Comparison of ENCODE assay signal across 1 cellular context in the genomic region with DNA sequence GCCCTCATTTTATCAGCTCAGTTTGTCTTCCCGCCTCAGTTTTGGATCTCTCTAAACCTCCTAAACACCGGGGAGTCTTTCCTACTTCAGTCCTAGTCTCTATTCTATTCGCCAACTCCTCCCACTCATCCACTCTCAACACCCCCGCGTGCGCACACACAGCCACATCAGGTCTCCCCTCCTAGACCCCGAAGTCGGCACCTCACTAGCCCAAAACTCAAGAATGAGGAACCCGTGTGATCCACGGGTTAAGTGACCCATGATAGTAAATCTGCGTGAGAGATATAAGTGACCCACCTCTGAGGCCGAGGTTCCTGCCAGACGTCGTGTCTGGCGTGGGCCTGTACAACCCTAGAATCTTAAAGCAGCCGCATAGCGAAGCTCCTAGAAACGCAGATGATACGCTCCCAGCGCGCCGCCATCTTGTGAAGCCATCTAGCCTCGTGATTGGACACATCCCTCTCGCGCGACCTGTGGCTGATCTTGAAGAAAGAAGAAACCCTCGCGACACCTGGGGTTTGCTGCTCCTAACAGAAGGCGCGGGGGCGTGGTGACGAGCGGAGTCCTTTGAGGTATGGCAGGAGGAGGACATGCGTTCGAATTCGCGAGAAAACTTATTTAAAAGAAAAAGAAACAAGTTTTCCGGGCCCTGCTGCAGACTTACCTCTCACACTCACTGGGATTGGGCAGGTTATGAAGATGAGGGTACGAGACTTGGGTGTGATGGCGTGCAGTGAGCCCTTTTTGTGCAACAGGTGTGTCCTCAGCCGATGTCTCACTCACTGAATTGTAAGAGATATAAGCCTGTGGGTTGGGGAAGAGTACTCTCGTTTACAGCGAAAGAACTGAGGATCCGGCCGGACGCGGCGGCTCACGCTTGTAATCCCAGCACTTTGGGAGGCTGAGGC.
TF ChIP-seq lines count a peak whose summit lies in the region.

A gene with protein sequence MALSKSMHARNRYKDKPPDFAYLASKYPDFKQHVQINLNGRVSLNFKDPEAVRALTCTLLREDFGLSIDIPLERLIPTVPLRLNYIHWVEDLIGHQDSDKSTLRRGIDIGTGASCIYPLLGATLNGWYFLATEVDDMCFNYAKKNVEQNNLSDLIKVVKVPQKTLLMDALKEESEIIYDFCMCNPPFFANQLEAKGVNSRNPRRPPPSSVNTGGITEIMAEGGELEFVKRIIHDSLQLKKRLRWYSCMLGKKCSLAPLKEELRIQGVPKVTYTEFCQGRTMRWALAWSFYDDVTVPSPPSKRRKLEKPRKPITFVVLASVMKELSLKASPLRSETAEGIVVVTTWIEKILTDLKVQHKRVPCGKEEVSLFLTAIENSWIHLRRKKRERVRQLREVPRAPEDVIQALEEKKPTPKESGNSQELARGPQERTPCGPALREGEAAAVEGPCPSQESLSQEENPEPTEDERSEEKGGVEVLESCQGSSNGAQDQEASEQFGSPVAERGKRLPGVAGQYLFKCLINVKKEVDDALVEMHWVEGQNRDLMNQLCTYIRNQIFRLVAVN (minus strand): TSS at position 427 of the 908 bp plus-strand sequence. CDS start 9,557 bp downstream, outside the sequence.

TF ChIP-seq in HepG2, 621 proteins besides CTCF, POLR2A, EP300 and RAD21 (continued from another document and continues in another):
- TF ChIP-seq, protein P1, sequence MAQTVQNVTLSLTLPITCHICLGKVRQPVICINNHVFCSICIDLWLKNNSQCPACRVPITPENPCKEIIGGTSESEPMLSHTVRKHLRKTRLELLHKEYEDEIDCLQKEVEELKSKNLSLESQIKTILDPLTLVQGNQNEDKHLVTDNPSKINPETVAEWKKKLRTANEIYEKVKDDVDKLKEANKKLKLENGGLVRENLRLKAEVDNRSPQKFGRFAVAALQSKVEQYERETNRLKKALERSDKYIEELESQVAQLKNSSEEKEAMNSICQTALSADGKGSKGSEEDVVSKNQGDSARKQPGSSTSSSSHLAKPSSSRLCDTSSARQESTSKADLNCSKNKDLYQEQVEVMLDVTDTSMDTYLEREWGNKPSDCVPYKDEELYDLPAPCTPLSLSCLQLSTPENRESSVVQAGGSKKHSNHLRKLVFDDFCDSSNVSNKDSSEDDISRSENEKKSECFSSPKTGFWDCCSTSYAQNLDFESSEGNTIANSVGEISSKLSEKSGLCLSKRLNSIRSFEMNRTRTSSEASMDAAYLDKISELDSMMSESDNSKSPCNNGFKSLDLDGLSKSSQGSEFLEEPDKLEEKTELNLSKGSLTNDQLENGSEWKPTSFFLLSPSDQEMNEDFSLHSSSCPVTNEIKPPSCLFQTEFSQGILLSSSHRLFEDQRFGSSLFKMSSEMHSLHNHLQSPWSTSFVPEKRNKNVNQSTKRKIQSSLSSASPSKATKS (CRISPR knock-in tag; IDR thresholded peaks at IDR 0.05) = peak; percentile 78; the same call in 1 of the 2 replicates
- TF ChIP-seq SNAPC2 (CRISPR knock-in tag; IDR thresholded peaks at IDR 0.05) (peak; percentile 69; the same call in 1 of the 2 replicates), ZNF570 (CRISPR knock-in tag; IDR thresholded peaks at IDR 0.05; ENCODE audit: borderline replicate concordance) (no peak), ATM (IDR thresholded peaks at IDR 0.05; ENCODE audit: borderline replicate concordance) (no peak), ZNF614 (CRISPR knock-in tag; IDR thresholded peaks at IDR 0.05; ENCODE audit: borderline replicate concordance) (0 out of 2 replicates have a peak, but pooled peaks have one; percentile 38), ZNF567 (CRISPR knock-in tag; IDR thresholded peaks at IDR 0.05; ENCODE audit: borderline replicate concordance) (0 out of 2 replicates have a peak, but pooled peaks have one; percentile 4), TEAD2 (CRISPR knock-in tag; IDR thresholded peaks at IDR 0.05) (no peak), IRX3 (CRISPR knock-in tag; IDR thresholded peaks at IDR 0.05; ENCODE audit: borderline replicate concordance, low read depth) (no peak), SIN3B (IDR thresholded peaks at IDR 0.05; ENCODE audit: low read length) (peak; percentile 71; the same call in 1 of the 2 replicates), YEATS4 (CRISPR knock-in tag; IDR thresholded peaks at IDR 0.05; ENCODE audit: borderline replicate concordance) (peak; percentile 71; the same call in 1 of the 2 replicates), NFYB (CRISPR knock-in tag; IDR thresholded peaks at IDR 0.05) (peak; percentile 74), KDM2A (CRISPR knock-in tag; IDR thresholded peaks at IDR 0.05; ENCODE audit: borderline replicate concordance, low read depth) (peak; percentile 63), ATF7-NPFF (CRISPR knock-in tag; IDR thresholded peaks at IDR 0.05; ENCODE audit: low read depth) (peak; percentile 37; the same call in 1 of the 2 replicates), KAT7 (CRISPR knock-in tag; IDR thresholded peaks at IDR 0.05; ENCODE audit: borderline replicate concordance) (peak; percentile 6; the same call in 1 of the 2 replicates), HNF4A (CRISPR knock-in tag; IDR thresholded peaks at IDR 0.05) (no peak)
- TF ChIP-seq, protein P2, sequence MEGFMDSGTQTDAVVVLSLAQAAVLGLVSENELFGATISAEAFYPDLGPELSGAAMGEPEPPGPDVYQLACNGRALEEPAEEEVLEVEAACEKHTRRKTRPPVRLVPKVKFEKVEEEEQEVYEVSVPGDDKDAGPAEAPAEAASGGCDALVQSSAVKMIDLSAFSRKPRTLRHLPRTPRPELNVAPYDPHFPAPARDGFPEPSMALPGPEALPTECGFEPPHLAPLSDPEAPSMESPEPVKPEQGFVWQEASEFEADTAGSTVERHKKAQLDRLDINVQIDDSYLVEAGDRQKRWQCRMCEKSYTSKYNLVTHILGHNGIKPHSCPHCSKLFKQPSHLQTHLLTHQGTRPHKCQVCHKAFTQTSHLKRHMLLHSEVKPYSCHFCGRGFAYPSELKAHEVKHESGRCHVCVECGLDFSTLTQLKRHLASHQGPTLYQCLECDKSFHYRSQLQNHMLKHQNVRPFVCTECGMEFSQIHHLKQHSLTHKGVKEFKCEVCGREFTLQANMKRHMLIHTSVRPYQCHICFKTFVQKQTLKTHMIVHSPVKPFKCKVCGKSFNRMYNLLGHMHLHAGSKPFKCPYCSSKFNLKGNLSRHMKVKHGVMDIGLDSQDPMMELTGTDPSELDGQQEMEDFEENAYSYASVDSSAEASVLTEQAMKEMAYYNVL (CRISPR knock-in tag; IDR thresholded peaks at IDR 0.05; ENCODE audit: borderline replicate concordance) = no peak
- TF ChIP-seq, protein P3, sequence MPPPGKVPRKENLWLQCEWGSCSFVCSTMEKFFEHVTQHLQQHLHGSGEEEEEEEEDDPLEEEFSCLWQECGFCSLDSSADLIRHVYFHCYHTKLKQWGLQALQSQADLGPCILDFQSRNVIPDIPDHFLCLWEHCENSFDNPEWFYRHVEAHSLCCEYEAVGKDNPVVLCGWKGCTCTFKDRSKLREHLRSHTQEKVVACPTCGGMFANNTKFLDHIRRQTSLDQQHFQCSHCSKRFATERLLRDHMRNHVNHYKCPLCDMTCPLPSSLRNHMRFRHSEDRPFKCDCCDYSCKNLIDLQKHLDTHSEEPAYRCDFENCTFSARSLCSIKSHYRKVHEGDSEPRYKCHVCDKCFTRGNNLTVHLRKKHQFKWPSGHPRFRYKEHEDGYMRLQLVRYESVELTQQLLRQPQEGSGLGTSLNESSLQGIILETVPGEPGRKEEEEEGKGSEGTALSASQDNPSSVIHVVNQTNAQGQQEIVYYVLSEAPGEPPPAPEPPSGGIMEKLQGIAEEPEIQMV (CRISPR knock-in tag; IDR thresholded peaks at IDR 0.05; ENCODE audit: low read depth) = 0 out of 2 replicates have a peak, but pooled peaks have one; percentile 27
- TF ChIP-seq, protein P4, sequence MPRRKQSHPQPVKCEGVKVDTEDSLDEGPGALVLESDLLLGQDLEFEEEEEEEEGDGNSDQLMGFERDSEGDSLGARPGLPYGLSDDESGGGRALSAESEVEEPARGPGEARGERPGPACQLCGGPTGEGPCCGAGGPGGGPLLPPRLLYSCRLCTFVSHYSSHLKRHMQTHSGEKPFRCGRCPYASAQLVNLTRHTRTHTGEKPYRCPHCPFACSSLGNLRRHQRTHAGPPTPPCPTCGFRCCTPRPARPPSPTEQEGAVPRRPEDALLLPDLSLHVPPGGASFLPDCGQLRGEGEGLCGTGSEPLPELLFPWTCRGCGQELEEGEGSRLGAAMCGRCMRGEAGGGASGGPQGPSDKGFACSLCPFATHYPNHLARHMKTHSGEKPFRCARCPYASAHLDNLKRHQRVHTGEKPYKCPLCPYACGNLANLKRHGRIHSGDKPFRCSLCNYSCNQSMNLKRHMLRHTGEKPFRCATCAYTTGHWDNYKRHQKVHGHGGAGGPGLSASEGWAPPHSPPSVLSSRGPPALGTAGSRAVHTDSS (CRISPR knock-in tag; conservative IDR thresholded peaks at IDR 0.05) = no peak
- TF ChIP-seq, protein P5, sequence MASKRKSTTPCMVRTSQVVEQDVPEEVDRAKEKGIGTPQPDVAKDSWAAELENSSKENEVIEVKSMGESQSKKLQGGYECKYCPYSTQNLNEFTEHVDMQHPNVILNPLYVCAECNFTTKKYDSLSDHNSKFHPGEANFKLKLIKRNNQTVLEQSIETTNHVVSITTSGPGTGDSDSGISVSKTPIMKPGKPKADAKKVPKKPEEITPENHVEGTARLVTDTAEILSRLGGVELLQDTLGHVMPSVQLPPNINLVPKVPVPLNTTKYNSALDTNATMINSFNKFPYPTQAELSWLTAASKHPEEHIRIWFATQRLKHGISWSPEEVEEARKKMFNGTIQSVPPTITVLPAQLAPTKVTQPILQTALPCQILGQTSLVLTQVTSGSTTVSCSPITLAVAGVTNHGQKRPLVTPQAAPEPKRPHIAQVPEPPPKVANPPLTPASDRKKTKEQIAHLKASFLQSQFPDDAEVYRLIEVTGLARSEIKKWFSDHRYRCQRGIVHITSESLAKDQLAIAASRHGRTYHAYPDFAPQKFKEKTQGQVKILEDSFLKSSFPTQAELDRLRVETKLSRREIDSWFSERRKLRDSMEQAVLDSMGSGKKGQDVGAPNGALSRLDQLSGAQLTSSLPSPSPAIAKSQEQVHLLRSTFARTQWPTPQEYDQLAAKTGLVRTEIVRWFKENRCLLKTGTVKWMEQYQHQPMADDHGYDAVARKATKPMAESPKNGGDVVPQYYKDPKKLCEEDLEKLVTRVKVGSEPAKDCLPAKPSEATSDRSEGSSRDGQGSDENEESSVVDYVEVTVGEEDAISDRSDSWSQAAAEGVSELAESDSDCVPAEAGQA (IDR thresholded peaks at IDR 0.05; ENCODE audit: low read depth) = peak; percentile 60; the same call in 1 of the 2 replicates
- TF ChIP-seq, protein P5 (CRISPR knock-in tag; IDR thresholded peaks at IDR 0.05; ENCODE audit: borderline replicate concordance) = no peak
- TF ChIP-seq, protein P6, sequence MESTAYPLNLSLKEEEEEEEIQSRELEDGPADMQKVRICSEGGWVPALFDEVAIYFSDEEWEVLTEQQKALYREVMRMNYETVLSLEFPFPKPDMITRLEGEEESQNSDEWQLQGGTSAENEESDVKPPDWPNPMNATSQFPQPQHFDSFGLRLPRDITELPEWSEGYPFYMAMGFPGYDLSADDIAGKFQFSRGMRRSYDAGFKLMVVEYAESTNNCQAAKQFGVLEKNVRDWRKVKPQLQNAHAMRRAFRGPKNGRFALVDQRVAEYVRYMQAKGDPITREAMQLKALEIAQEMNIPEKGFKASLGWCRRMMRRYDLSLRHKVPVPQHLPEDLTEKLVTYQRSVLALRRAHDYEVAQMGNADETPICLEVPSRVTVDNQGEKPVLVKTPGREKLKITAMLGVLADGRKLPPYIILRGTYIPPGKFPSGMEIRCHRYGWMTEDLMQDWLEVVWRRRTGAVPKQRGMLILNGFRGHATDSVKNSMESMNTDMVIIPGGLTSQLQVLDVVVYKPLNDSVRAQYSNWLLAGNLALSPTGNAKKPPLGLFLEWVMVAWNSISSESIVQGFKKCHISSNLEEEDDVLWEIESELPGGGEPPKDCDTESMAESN (CRISPR knock-in tag; conservative IDR thresholded peaks at IDR 0.05) = peak; percentile 79
- TF ChIP-seq, protein P7, sequence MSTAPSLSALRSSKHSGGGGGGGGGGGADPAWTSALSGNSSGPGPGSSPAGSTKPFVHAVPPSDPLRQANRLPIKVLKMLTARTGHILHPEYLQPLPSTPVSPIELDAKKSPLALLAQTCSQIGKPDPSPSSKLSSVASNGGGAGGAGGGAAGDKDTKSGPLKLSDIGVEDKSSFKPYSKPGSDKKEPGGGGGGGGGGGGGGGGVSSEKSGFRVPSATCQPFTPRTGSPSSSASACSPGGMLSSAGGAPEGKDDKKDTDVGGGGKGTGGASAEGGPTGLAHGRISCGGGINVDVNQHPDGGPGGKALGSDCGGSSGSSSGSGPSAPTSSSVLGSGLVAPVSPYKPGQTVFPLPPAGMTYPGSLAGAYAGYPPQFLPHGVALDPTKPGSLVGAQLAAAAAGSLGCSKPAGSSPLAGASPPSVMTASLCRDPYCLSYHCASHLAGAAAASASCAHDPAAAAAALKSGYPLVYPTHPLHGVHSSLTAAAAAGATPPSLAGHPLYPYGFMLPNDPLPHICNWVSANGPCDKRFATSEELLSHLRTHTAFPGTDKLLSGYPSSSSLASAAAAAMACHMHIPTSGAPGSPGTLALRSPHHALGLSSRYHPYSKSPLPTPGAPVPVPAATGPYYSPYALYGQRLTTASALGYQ (CRISPR knock-in tag; IDR thresholded peaks at IDR 0.05) = 0 out of 2 replicates have a peak, but pooled peaks have one; percentile 41
- TF ChIP-seq, protein P8, sequence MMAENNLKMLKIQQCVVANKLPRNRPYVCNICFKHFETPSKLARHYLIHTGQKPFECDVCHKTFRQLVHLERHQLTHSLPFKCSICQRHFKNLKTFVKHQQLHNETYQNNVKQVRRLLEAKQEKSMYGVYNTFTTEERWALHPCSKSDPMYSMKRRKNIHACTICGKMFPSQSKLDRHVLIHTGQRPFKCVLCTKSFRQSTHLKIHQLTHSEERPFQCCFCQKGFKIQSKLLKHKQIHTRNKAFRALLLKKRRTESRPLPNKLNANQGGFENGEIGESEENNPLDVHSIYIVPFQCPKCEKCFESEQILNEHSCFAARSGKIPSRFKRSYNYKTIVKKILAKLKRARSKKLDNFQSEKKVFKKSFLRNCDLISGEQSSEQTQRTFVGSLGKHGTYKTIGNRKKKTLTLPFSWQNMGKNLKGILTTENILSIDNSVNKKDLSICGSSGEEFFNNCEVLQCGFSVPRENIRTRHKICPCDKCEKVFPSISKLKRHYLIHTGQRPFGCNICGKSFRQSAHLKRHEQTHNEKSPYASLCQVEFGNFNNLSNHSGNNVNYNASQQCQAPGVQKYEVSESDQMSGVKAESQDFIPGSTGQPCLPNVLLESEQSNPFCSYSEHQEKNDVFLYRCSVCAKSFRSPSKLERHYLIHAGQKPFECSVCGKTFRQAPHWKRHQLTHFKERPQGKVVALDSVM (CRISPR knock-in tag; IDR thresholded peaks at IDR 0.05) = peak; percentile 36; the same call in 1 of the 2 replicates
